ENCODE assay signal across 13 cellular contexts in genomic region chr6:42294759-42295158, GRCh38.
DNase-seq lines count a peak whose midpoint lies in the region; ATAC-seq and TF ChIP-seq lines count a peak whose summit lies in the region.
"Had no signal": no experiment of that assay in that cellular context is flagged by ENCODE, and none has a peak within 500 bp of the region (broad histone marks: within the 10 kb centered on the region; RNA-seq: fewer than 3 reads in every experiment).

No MANE protein-coding gene starts in this region.

- H3K36me3 ChIP-seq in SJSA1 = peaks cover 6% of the 10 kb centered on the region
- H3K36me3 ChIP-seq in effector memory CD4-positive, alpha-beta T cell (ENCODE audit: control insufficient read depth, insufficient read depth, low read length) = no peaks in the 10 kb centered on the region

- H3K9me3 ChIP-seq in SJSA1 (replicated peaks) = no peaks in the 10 kb centered on the region
- no peaks in the 10 kb centered on the region for H3K9me3 ChIP-seq in effector memory CD4-positive, alpha-beta T cell (ENCODE audit: control insufficient read depth, low read length)

- H3K4me1 Mint-ChIP-seq in activated T-cell treated with anti-CD3 and anti-CD28 coated beads, Interleukin-2, amount 50 U/mL, for 24 hours (ENCODE audit: low read depth) = peaks cover 58% of the 10 kb centered on the region
- H3K4me1 Mint-ChIP-seq in stimulated activated naive CD8-positive, alpha-beta T cell treated with anti-CD3 and anti-CD28 coated beads, Interleukin-15, amount 100 ng/mL, for 72 hours = peaks cover 48% of the 10 kb centered on the region
- H3K4me1 Mint-ChIP-seq: B cell; stimulated activated naive B cell treated with anti-CD40 and anti-IgM and Interleukin-4, amounts not matched to agents 10 μg/mL and 1 μg/mL and 100 μg/mL, for 72 hours had no signal

- ATAC-seq in stimulated activated naive CD8-positive, alpha-beta T cell treated with anti-CD3 and anti-CD28 coated beads, Interleukin-15, amount 100 ng/mL, for 72 hours = peak; percentile 68
- ATAC-seq in GM18517 (IDR thresholded peaks at IDR 0.05; ENCODE audit: unreplicated experiment) (no peak), sciatic nerve (no peak)
- ATAC-seq: stimulated activated naive B cell treated with anti-CD40 and anti-IgM and Interleukin-4, amounts not matched to agents 10 μg/mL and 1 μg/mL and 100 μg/mL, for 72 hours had no signal

- no peaks in the 10 kb centered on the region for H3K9me3 Mint-ChIP-seq in activated T-cell treated with anti-CD3 and anti-CD28 coated beads, Interleukin-2, amount 50 U/mL, for 24 hours
- peaks cover 0 to 8% of the 10 kb centered on the region in 2 donors for H3K9me3 Mint-ChIP-seq in stimulated activated naive CD8-positive, alpha-beta T cell treated with anti-CD3 and anti-CD28 coated beads, Interleukin-15, amount 100 ng/mL, for 72 hours
- H3K9me3 Mint-ChIP-seq: stimulated activated naive B cell treated with anti-CD40 and anti-IgM and Interleukin-4, amounts not matched to agents 10 μg/mL and 1 μg/mL and 100 μg/mL, for 72 hours had no signal

- peaks cover 41% of the 10 kb centered on the region for H3K36me3 Mint-ChIP-seq in activated T-cell treated with anti-CD3 and anti-CD28 coated beads, Interleukin-2, amount 50 U/mL, for 24 hours (ENCODE audit: low read depth)
- H3K36me3 Mint-ChIP-seq: stimulated activated naive B cell treated with anti-CD40 and anti-IgM and Interleukin-4, amounts not matched to agents 10 μg/mL and 1 μg/mL and 100 μg/mL, for 72 hours had no signal

- no peak for DNase-seq in activated T-cell treated with anti-CD3 and anti-CD28 coated beads, Interleukin-2, amount 50 U/mL, for 24 hours
- DNase-seq in activated T-cell treated with anti-CD3 and anti-CD28 coated beads, Interleukin-2, amount 50 U/mL, for 1 hour = no peak
- DNase-seq in SJSA1 (ENCODE audit: low read depth in 1 of 2, low spot score in 2 of 2) (peak; percentile 40 to 62), fibroblast of mammary gland (ENCODE audit: low read depth) (peak; percentile 87), sciatic nerve (ENCODE audit: low spot score) (no peak)
- no peak for DNase-seq in stimulated activated naive CD8-positive, alpha-beta T cell treated with anti-CD3 and anti-CD28 coated beads, Interleukin-15, amount 100 ng/mL, for 72 hours
- DNase-seq in effector memory CD4-positive, alpha-beta T cell = no peak
- DNase-seq: activated CD4-positive, alpha-beta T cell treated with anti-CD3 and anti-CD28 coated beads for 4 hours; caudate nucleus; NCI-H510A; stimulated activated naive B cell treated with anti-CD40 and anti-IgM and Interleukin-4, amounts not matched to agents 10 μg/mL and 1 μg/mL and 100 μg/mL, for 72 hours had no signal

- TF ChIP-seq CTCF in fibroblast of mammary gland (conservative IDR thresholded peaks at IDR 0.05; ENCODE audit: control insufficient read depth, insufficient read depth, low read depth, low read length) = no peak

- H3K27me3 Mint-ChIP-seq in activated T-cell treated with anti-CD3 and anti-CD28 coated beads, Interleukin-2, amount 50 U/mL, for 24 hours = no peaks in the 10 kb centered on the region
- no peaks in the 10 kb centered on the region for H3K27me3 Mint-ChIP-seq in stimulated activated naive CD8-positive, alpha-beta T cell treated with anti-CD3 and anti-CD28 coated beads, Interleukin-15, amount 100 ng/mL, for 72 hours
- H3K27me3 Mint-ChIP-seq: B cell; stimulated activated naive B cell treated with anti-CD40 and anti-IgM and Interleukin-4, amounts not matched to agents 10 μg/mL and 1 μg/mL and 100 μg/mL, for 72 hours had no signal

- H3K27ac ChIP-seq in SJSA1 = no peak overlapping the region
- H3K27ac ChIP-seq in effector memory CD4-positive, alpha-beta T cell (ENCODE audit: insufficient read depth, low read length, poor library complexity, severe bottlenecking) = no peak overlapping the region

- H3K27ac Mint-ChIP-seq in activated T-cell treated with anti-CD3 and anti-CD28 coated beads, Interleukin-2, amount 50 U/mL, for 24 hours = peak overlapping the region; percentile 26
- peak overlapping the region in 1 of 2 donors; percentile 36 for H3K27ac Mint-ChIP-seq in stimulated activated naive CD8-positive, alpha-beta T cell treated with anti-CD3 and anti-CD28 coated beads, Interleukin-15, amount 100 ng/mL, for 72 hours
- H3K27ac Mint-ChIP-seq: B cell; stimulated activated naive B cell treated with anti-CD40 and anti-IgM and Interleukin-4, amounts not matched to agents 10 μg/mL and 1 μg/mL and 100 μg/mL, for 72 hours had no signal

- H3K4me1 ChIP-seq in SJSA1 (replicated peaks) = peaks cover 47% of the 10 kb centered on the region
- H3K4me1 ChIP-seq in effector memory CD4-positive, alpha-beta T cell (ENCODE audit: control insufficient read depth, insufficient read depth, low read length, poor library complexity, severe bottlenecking) = peaks cover 32% of the 10 kb centered on the region

- H3K27me3 ChIP-seq in SJSA1 (replicated peaks) = no peaks in the 10 kb centered on the region
- no peaks in the 10 kb centered on the region for H3K27me3 ChIP-seq in effector memory CD4-positive, alpha-beta T cell (replicated peaks; ENCODE audit: control insufficient read depth, insufficient read depth, low read length, poor library complexity, severe bottlenecking)

- H3K4me3 ChIP-seq in SJSA1 = no peak overlapping the region
- no peak overlapping the region for H3K4me3 ChIP-seq in fibroblast of mammary gland (ENCODE audit: control insufficient read depth, low read depth, low read length)
- no peak overlapping the region for H3K4me3 ChIP-seq in effector memory CD4-positive, alpha-beta T cell (ENCODE audit: insufficient read depth, low read depth, low read length, poor library complexity, severe bottlenecking)

- H3K4me3 Mint-ChIP-seq in activated T-cell treated with anti-CD3 and anti-CD28 coated beads, Interleukin-2, amount 50 U/mL, for 24 hours = no peak overlapping the region
- no peak overlapping the region for H3K4me3 Mint-ChIP-seq in stimulated activated naive CD8-positive, alpha-beta T cell treated with anti-CD3 and anti-CD28 coated beads, Interleukin-15, amount 100 ng/mL, for 72 hours
- H3K4me3 Mint-ChIP-seq: B cell; stimulated activated naive B cell treated with anti-CD40 and anti-IgM and Interleukin-4, amounts not matched to agents 10 μg/mL and 1 μg/mL and 100 μg/mL, for 72 hours had no signal

- intact Hi-C loops in sciatic nerve (cut with DNase I) = no loop called here

Comparison
In these comparisons a context has a peak if more than half of its experiments do, and no peak if none do; other contexts are left out.
1. DNase-seq: peak in SJSA1 (2 of 2) and fibroblast of mammary gland (single experiment); none in activated T-cell treated with anti-CD3 and anti-CD28 coated beads, Interleukin-2, amount 50 U/mL, for 24 hours (single experiment), activated T-cell treated with anti-CD3 and anti-CD28 coated beads, Interleukin-2, amount 50 U/mL, for 1 hour (single experiment), stimulated activated naive CD8-positive, alpha-beta T cell treated with anti-CD3 and anti-CD28 coated beads, Interleukin-15, amount 100 ng/mL, for 72 hours (0 of 2), sciatic nerve (single experiment) and effector memory CD4-positive, alpha-beta T cell (0 of 3).